11 cellular contexts compared by ENCODE assay signal in the genomic region with DNA sequence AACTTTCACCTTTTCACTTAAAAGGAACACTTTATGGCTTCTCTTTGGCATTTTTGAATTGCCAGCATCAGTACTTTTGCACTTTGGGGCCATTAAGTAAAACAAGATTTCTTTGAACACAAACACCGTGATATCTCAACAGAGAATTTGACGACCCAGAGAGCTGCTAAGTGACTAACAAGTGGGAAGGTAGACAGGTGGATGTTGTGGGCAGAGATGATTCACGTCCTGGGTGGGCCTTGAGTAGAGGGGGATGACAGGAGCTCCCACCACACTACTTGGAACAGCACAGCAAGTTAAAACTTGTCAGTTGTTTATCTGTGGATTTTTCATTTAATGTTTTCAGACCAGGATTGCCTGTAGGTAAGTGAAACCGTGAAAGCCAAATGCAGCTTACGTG. TPM values are rescaled to one million over a fixed set of nuclear protein-coding genes. Genes with fewer than 3 reads are reported as not detected.
A peak's percentile ranks its signal among the peaks of the same experiment; 100 is the strongest.
DNase-seq lines count a peak whose midpoint lies in the region; ATAC-seq and TF ChIP-seq lines count a peak whose summit lies in the region.
"Not testable (repeated sequence)": the region's sequence is repeated elsewhere in the genome, so short reads cannot be mapped to it uniquely, and the experiment has no call there.
"Had no signal": no experiment of that assay in that cellular context is flagged by ENCODE, and none has a peak within 500 bp of the region (broad histone marks: within the 10 kb centered on the region; RNA-seq: fewer than 3 reads in every experiment).

No MANE protein-coding gene starts in this region.

- H3K9ac ChIP-seq in mammary epithelial cell (ENCODE audit: insufficient read depth, low read length): not testable (repeated sequence)

- H3K4me2 ChIP-seq in mammary epithelial cell (ENCODE audit: insufficient read depth, low read depth, low read length): not testable (repeated sequence)

- POLR2A ChIA-PET in naive thymus-derived CD4-positive, alpha-beta T cell (lab: Charles Lee): not testable (repeated sequence)

- H2AFZ ChIP-seq in mammary epithelial cell (ENCODE audit: low read depth, low read length): not testable (repeated sequence)

- H3K4me3 Mint-ChIP-seq in CD4-positive, CD25-positive, alpha-beta regulatory T cell: peak overlapping the region in 1 of 4 donors; percentile 70
- not testable (repeated sequence) for H3K4me3 Mint-ChIP-seq in activated T-cell treated with anti-CD3 and anti-CD28 coated beads, Interleukin-2, amount 50 U/mL, for 24 hours; stimulated activated effector memory CD8-positive, alpha-beta T cell treated with anti-CD3 and anti-CD28 coated beads, Interleukin-12 subunit alpha, Interleukin-12 subunit beta, amount 100 ng/mL, for 72 hours
- peak overlapping the region; percentile 44 for H3K4me3 Mint-ChIP-seq in activated naive CD4-positive, alpha-beta T cell treated with anti-CD3 and anti-CD28 coated beads, Interleukin-2, amount 50 U/mL, for 24 hours
- peak overlapping the region in 3 of 10 donors; percentile 37 to 55 (median 51) for H3K4me3 Mint-ChIP-seq in naive thymus-derived CD4-positive, alpha-beta T cell

- H3K4me1 ChIP-seq in CD4-positive, CD25-positive, alpha-beta regulatory T cell (ENCODE audit: control insufficient read depth, insufficient read depth, low read length, poor library complexity, severe bottlenecking); mammary epithelial cell (ENCODE audit: insufficient read depth, low read length); naive thymus-derived CD4-positive, alpha-beta T cell (ENCODE audit: control insufficient read depth in 2 of 2, insufficient read depth in 2 of 2, low read length in 2 of 2): not testable (repeated sequence)

- 29% methylated on average over 2 of the region's 5 CpGs for WGBS in mammary epithelial cell (ENCODE audit: low coverage, missing lambda C conversion rate)

- DNase-seq in CD4-positive, CD25-positive, alpha-beta regulatory T cell; activated T-cell treated with anti-CD3 and anti-CD28 coated beads, Interleukin-2, amount 50 U/mL, for 24 hours; naive thymus-derived CD4-positive, alpha-beta T cell; stimulated activated effector memory CD8-positive, alpha-beta T cell treated with anti-CD3 and anti-CD28 coated beads, Interleukin-12 subunit alpha, Interleukin-12 subunit beta, amount 100 ng/mL, for 72 hours (ENCODE audit: low spot score in 2 of 2): not testable (repeated sequence)
- DNase-seq in HuH-7.5 (ENCODE audit: low spot score) (peak; percentile 1), mammary epithelial cell (peak; percentile 43)
- DNase-seq in activated CD4-positive, alpha-beta T cell treated with anti-CD3 and anti-CD28 coated beads for 4 hours: peak; percentile 29 to 30

- CTCF ChIA-PET in mammary epithelial cell (lab: Charles Lee; ENCODE audit: low non-redundant PET); naive thymus-derived CD4-positive, alpha-beta T cell (lab: Charles Lee): not testable (repeated sequence)

- peaks cover 0 to 11% (median 2%) of the 10 kb centered on the region in 4 donors for H3K4me1 Mint-ChIP-seq in CD4-positive, CD25-positive, alpha-beta regulatory T cell
- H3K4me1 Mint-ChIP-seq in activated T-cell treated with anti-CD3 and anti-CD28 coated beads, Interleukin-2, amount 50 U/mL, for 24 hours (ENCODE audit: low read depth): peaks cover 16% of the 10 kb centered on the region
- peaks cover 21% of the 10 kb centered on the region for H3K4me1 Mint-ChIP-seq in activated naive CD4-positive, alpha-beta T cell treated with anti-CD3 and anti-CD28 coated beads, Interleukin-2, amount 50 U/mL, for 24 hours
- peaks cover 0 to 20% (median 3%) of the 10 kb centered on the region in 7 donors for H3K4me1 Mint-ChIP-seq in naive thymus-derived CD4-positive, alpha-beta T cell
- not testable (repeated sequence) for H3K4me1 Mint-ChIP-seq in stimulated activated effector memory CD8-positive, alpha-beta T cell treated with anti-CD3 and anti-CD28 coated beads, Interleukin-12 subunit alpha, Interleukin-12 subunit beta, amount 100 ng/mL, for 72 hours

- not testable (repeated sequence) for H3K27me3 Mint-ChIP-seq in CD4-positive, CD25-positive, alpha-beta regulatory T cell; activated T-cell treated with anti-CD3 and anti-CD28 coated beads, Interleukin-2, amount 50 U/mL, for 24 hours; activated naive CD4-positive, alpha-beta T cell treated with anti-CD3 and anti-CD28 coated beads, Interleukin-2, amount 50 U/mL, for 24 hours; naive thymus-derived CD4-positive, alpha-beta T cell

- not testable (repeated sequence) for H3K36me3 Mint-ChIP-seq in CD4-positive, CD25-positive, alpha-beta regulatory T cell; activated T-cell treated with anti-CD3 and anti-CD28 coated beads, Interleukin-2, amount 50 U/mL, for 24 hours (ENCODE audit: low read depth); activated naive CD4-positive, alpha-beta T cell treated with anti-CD3 and anti-CD28 coated beads, Interleukin-2, amount 50 U/mL, for 24 hours; naive thymus-derived CD4-positive, alpha-beta T cell; stimulated activated effector memory CD8-positive, alpha-beta T cell treated with anti-CD3 and anti-CD28 coated beads, Interleukin-12 subunit alpha, Interleukin-12 subunit beta, amount 100 ng/mL, for 72 hours

- dilution Hi-C loops in mammary epithelial cell (cut with HindIII; ENCODE audit: low sequenced_read_pairs): not testable (repeated sequence)

- H3K36me3 ChIP-seq in CD4-positive, CD25-positive, alpha-beta regulatory T cell (ENCODE audit: control insufficient read depth, insufficient read depth, low read length); mammary epithelial cell (ENCODE audit: insufficient read depth, low read length); naive thymus-derived CD4-positive, alpha-beta T cell (ENCODE audit: control insufficient read depth in 2 of 3, insufficient read depth in 3 of 3, low read length in 3 of 3): not testable (repeated sequence)

- peak; percentile 85 to 87 for ATAC-seq in CD4-positive, CD25-positive, alpha-beta regulatory T cell (ENCODE audit: low read depth in 2 of 2)
- ATAC-seq in naive thymus-derived CD4-positive, alpha-beta T cell: peak; percentile 51
- peak; percentile 51 for ATAC-seq in stimulated activated effector memory CD8-positive, alpha-beta T cell treated with anti-CD3 and anti-CD28 coated beads, Interleukin-12 subunit alpha, Interleukin-12 subunit beta, amount 100 ng/mL, for 72 hours

- not testable (repeated sequence) for H3K79me2 ChIP-seq in mammary epithelial cell (ENCODE audit: insufficient read depth, low read length)

- not testable (repeated sequence) for H3K4me3 ChIP-seq in CD4-positive, CD25-positive, alpha-beta regulatory T cell (ENCODE audit: low read depth, low read length); mammary epithelial cell (replicated peaks in 1 of 3; ENCODE audit: insufficient read depth in 1 of 3, low read depth in 2 of 3, low read length in 3 of 3); naive thymus-derived CD4-positive, alpha-beta T cell (ENCODE audit: low read length)

- in situ Hi-C loops in mammary epithelial cell (cut with MboI; ENCODE audit: low sequenced_read_pairs in 2 of 2): not testable (repeated sequence)

- not testable (repeated sequence) for H3K9me3 Mint-ChIP-seq in CD4-positive, CD25-positive, alpha-beta regulatory T cell; activated T-cell treated with anti-CD3 and anti-CD28 coated beads, Interleukin-2, amount 50 U/mL, for 24 hours; activated naive CD4-positive, alpha-beta T cell treated with anti-CD3 and anti-CD28 coated beads, Interleukin-2, amount 50 U/mL, for 24 hours; naive thymus-derived CD4-positive, alpha-beta T cell; stimulated activated effector memory CD8-positive, alpha-beta T cell treated with anti-CD3 and anti-CD28 coated beads, Interleukin-12 subunit alpha, Interleukin-12 subunit beta, amount 100 ng/mL, for 72 hours

- not testable (repeated sequence) for BruUV-seq in mammary epithelial cell (replicated peaks; lab: Mats Ljungman, UMichigan)

- intact Hi-C loops in mammary epithelial cell (cut with micrococcal nuclease); naive thymus-derived CD4-positive, alpha-beta T cell (cut with micrococcal nuclease): not testable (repeated sequence)

- not testable (repeated sequence) for TF ChIP-seq CTCF in mammary epithelial cell (conservative IDR thresholded peaks at IDR 0.05 in 1 of 2, IDR thresholded peaks at IDR 0.05 in 1 of 2; ENCODE audit: extremely low read depth in 1 of 2, insufficient read depth in 1 of 2, low read depth in 1 of 2, low read length in 2 of 2)

- not testable (repeated sequence) for H4K20me1 ChIP-seq in mammary epithelial cell (ENCODE audit: insufficient read depth, low read length)

- H3K27ac Mint-ChIP-seq in CD4-positive, CD25-positive, alpha-beta regulatory T cell; activated naive CD4-positive, alpha-beta T cell treated with anti-CD3 and anti-CD28 coated beads, Interleukin-2, amount 50 U/mL, for 24 hours; stimulated activated effector memory CD8-positive, alpha-beta T cell treated with anti-CD3 and anti-CD28 coated beads, Interleukin-12 subunit alpha, Interleukin-12 subunit beta, amount 100 ng/mL, for 72 hours: not testable (repeated sequence)
- peak overlapping the region; percentile 71 for H3K27ac Mint-ChIP-seq in activated T-cell treated with anti-CD3 and anti-CD28 coated beads, Interleukin-2, amount 50 U/mL, for 24 hours
- peak overlapping the region in 6 of 9 donors; percentile 21 to 93 (median 70) for H3K27ac Mint-ChIP-seq in naive thymus-derived CD4-positive, alpha-beta T cell

- not testable (repeated sequence) for H3K27ac ChIP-seq in CD4-positive, CD25-positive, alpha-beta regulatory T cell (ENCODE audit: insufficient read depth, low read length, poor library complexity, severe bottlenecking); mammary epithelial cell (ENCODE audit: insufficient read depth, low read depth, low read length); naive thymus-derived CD4-positive, alpha-beta T cell (ENCODE audit: low read depth, low read length)

- H3K9me3 ChIP-seq in CD4-positive, CD25-positive, alpha-beta regulatory T cell (ENCODE audit: control insufficient read depth in 2 of 2, low read length in 2 of 2); mammary epithelial cell (replicated peaks; ENCODE audit: insufficient read depth, low read length); naive thymus-derived CD4-positive, alpha-beta T cell (ENCODE audit: control insufficient read depth in 2 of 3, low read length in 3 of 3): not testable (repeated sequence)

- H3K27me3 ChIP-seq in CD4-positive, CD25-positive, alpha-beta regulatory T cell (ENCODE audit: control insufficient read depth, insufficient read depth, low read length); mammary epithelial cell (ENCODE audit: insufficient read depth, low read length); naive thymus-derived CD4-positive, alpha-beta T cell (ENCODE audit: control insufficient read depth in 2 of 2, insufficient read depth in 2 of 2, low read length in 2 of 2): not testable (repeated sequence)

RNA-seq across cellular contexts. Expression of a gene that starts 18.7 kb away (rescaled TPM):
- total RNA-seq in CD4-positive, CD25-positive, alpha-beta regulatory T cell: 31.8 TPM
- polyA plus RNA-seq in CD4-positive, CD25-positive, alpha-beta regulatory T cell: 1 to 10 TPM in 1 of 4 donors, under 1 TPM in 2, not detected in 1; 0.40 to 2.0 (median 0.65) TPM
- total RNA-seq in mammary epithelial cell: under 1 TPM in 1 of 2 donors, not detected in 1; under 0.01 TPM
- not detected for polyA plus RNA-seq in mammary epithelial cell
- polyA minus RNA-seq in mammary epithelial cell: not detected
- 100 to 1,000 TPM in 3 of 5 experiments, 10 to 100 TPM in 2; 27.9 to 166 (median 125) TPM for total RNA-seq in naive thymus-derived CD4-positive, alpha-beta T cell
- 1 to 10 TPM; 1.2 to 4.0 TPM for polyA plus RNA-seq in naive thymus-derived CD4-positive, alpha-beta T cell
- total RNA-seq: GM23248, HT-29, M059J had no signal
- polyA plus RNA-seq: GM23248 had no signal

Comparison
In these comparisons a context has a peak if more than half of its experiments do, and no peak if none do; other contexts are left out.
1. RNA of a gene that starts 18.7 kb away (total RNA-seq): 27.9 to 166 TPM in naive thymus-derived CD4-positive, alpha-beta T cell and 31.8 TPM in CD4-positive, CD25-positive, alpha-beta regulatory T cell (single experiment); under 0.01 TPM in mammary epithelial cell; every median in the first group is over 10 times any median in the second.
2. Peak in every context shown above with its lines, with median percentiles within 50 percentile points of each other: ATAC-seq.